In the genomic region with DNA sequence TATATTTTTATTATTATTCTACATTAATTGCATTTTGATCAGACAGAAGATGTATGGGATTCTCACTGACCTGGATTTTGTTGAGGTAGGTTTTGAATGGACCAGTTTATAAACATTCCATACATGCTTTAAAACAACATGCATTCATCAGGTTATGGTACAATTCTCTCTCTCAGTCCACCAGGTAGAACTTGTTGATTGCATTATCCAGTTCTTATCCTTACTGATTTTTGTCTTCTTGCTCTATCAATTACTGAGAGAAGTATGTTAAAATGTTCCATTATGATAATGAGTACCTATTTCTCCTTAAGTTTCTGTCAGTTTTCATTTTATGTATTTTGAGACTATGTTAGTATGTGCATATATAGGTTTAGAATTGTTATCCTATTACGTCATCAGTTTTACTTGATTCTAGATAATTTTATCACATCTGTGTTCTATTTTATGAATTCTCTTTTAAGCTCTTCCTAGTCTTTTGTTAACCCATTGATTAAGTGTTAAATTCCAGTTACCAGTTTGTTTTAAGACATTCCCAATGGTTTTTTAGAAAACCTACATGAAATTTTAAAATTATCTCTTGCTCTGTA, we compare ENCODE assay signal across 29 cellular contexts.
"Had no signal": no experiment of that assay in that cellular context is flagged by ENCODE, and none has a peak within 500 bp of the region (broad histone marks: within the 10 kb centered on the region; RNA-seq: fewer than 3 reads in every experiment).

No MANE protein-coding gene starts in this region.

- H3K27me3 ChIP-seq: ascending aorta, breast epithelium, cardiac muscle cell, colonic mucosa, heart left ventricle had no signal

- H3K36me3 ChIP-seq: colonic mucosa had no signal

- H3K9me3 Mint-ChIP-seq: activated CD4-positive, alpha-beta memory T cell treated with anti-CD3 and anti-CD28 coated beads, Interleukin-2, amount 10 ng/mL, durations not matched to agents 7 days and 5 days; activated CD4-positive, alpha-beta T cell treated with anti-CD3 and anti-CD28 coated beads, Interleukin-2, amount 10 ng/mL, durations not matched to agents 24 days and 14 days; activated naive CD4-positive, alpha-beta T cell treated with anti-CD3 and anti-CD28 coated beads, Interleukin-2, amount 10 ng/mL, durations not matched to agents 7 days and 5 days; activated naive CD4-positive, alpha-beta T cell treated with anti-CD3 and anti-CD28 coated beads, Interleukin-2, amount 50 U/mL, for 72 hours; activated naive CD8-positive, alpha-beta T cell treated with anti-CD3 and anti-CD28 coated beads, Interleukin-2, amount 10 ng/mL, durations not matched to agents 7 days and 5 days; activated T-cell treated with anti-CD3 and anti-CD28 coated beads, Interleukin-2, amount 50 U/mL, for 24 hours; activated T-cell treated with anti-CD3 and anti-CD28 coated beads, Interleukin-2, amount 50 U/mL, for 72 hours; brain; T-cell; T-helper 1 cell treated with Interleukin-12 subunit alpha and Interleukin-12 subunit beta and Interleukin-4 antibody, amounts not matched to agents 30 μg/mL and 1 μg/mL, for 36 hours; T-helper 2 cell treated with Interferon-gamma antibody and Interleukin-4, amounts not matched to agents 5 μg/mL and 100 μg/mL, for 36 hours had no signal

- H3K9me3 ChIP-seq: ascending aorta, breast epithelium, colonic mucosa, heart left ventricle had no signal

- H3K4me1 ChIP-seq: ascending aorta, breast epithelium, colonic mucosa had no signal

- H3K4me3 ChIP-seq: ascending aorta, breast epithelium, cardiac muscle cell, colonic mucosa, heart left ventricle had no signal

- H3K27me3 Mint-ChIP-seq: activated CD4-positive, alpha-beta memory T cell treated with anti-CD3 and anti-CD28 coated beads, Interleukin-2, amount 10 ng/mL, durations not matched to agents 7 days and 5 days; activated CD4-positive, alpha-beta T cell treated with anti-CD3 and anti-CD28 coated beads for 36 hours; activated CD4-positive, alpha-beta T cell treated with anti-CD3 and anti-CD28 coated beads, Interleukin-2, amount 10 ng/mL, durations not matched to agents 24 days and 14 days; activated naive CD4-positive, alpha-beta T cell treated with anti-CD3 and anti-CD28 coated beads, Interleukin-2, amount 10 ng/mL, durations not matched to agents 7 days and 5 days; activated naive CD8-positive, alpha-beta T cell treated with anti-CD3 and anti-CD28 coated beads, Interleukin-2, amount 10 ng/mL, durations not matched to agents 7 days and 5 days; activated T-cell treated with anti-CD3 and anti-CD28 coated beads, Interleukin-2, amount 50 U/mL, for 24 hours; brain; T-cell had no signal

- H3K27ac Mint-ChIP-seq: activated CD4-positive, alpha-beta memory T cell treated with anti-CD3 and anti-CD28 coated beads, Interleukin-2, amount 10 ng/mL, durations not matched to agents 7 days and 5 days; activated CD4-positive, alpha-beta T cell treated with anti-CD3 and anti-CD28 coated beads for 36 hours; activated CD4-positive, alpha-beta T cell treated with anti-CD3 and anti-CD28 coated beads, Interleukin-2, amount 10 ng/mL, durations not matched to agents 24 days and 14 days; activated naive CD4-positive, alpha-beta T cell treated with anti-CD3 and anti-CD28 coated beads, Interleukin-2, amount 10 ng/mL, durations not matched to agents 7 days and 5 days; activated naive CD8-positive, alpha-beta T cell treated with anti-CD3 and anti-CD28 coated beads, Interleukin-2, amount 10 ng/mL, durations not matched to agents 7 days and 5 days; activated T-cell treated with anti-CD3 and anti-CD28 coated beads, Interleukin-2, amount 50 U/mL, for 24 hours; activated T-cell treated with anti-CD3 and anti-CD28 coated beads, Interleukin-2, amount 50 U/mL, for 72 hours; T-cell; T-helper 1 cell treated with Interleukin-12 subunit alpha and Interleukin-12 subunit beta and Interleukin-4 antibody, amounts not matched to agents 30 μg/mL and 1 μg/mL, for 36 hours; T-helper 2 cell treated with Interferon-gamma antibody and Interleukin-4, amounts not matched to agents 5 μg/mL and 100 μg/mL, for 36 hours had no signal

- H3K4me1 Mint-ChIP-seq: activated CD4-positive, alpha-beta memory T cell treated with anti-CD3 and anti-CD28 coated beads, Interleukin-2, amount 10 ng/mL, durations not matched to agents 7 days and 5 days; activated CD4-positive, alpha-beta T cell treated with anti-CD3 and anti-CD28 coated beads for 36 hours; activated CD4-positive, alpha-beta T cell treated with anti-CD3 and anti-CD28 coated beads, Interleukin-2, amount 10 ng/mL, durations not matched to agents 24 days and 14 days; activated naive CD4-positive, alpha-beta T cell treated with anti-CD3 and anti-CD28 coated beads, Interleukin-2, amount 10 ng/mL, durations not matched to agents 7 days and 5 days; activated naive CD8-positive, alpha-beta T cell treated with anti-CD3 and anti-CD28 coated beads, Interleukin-2, amount 10 ng/mL, durations not matched to agents 7 days and 5 days; T-cell had no signal

- DNase-seq: activated CD4-positive, alpha-beta memory T cell treated with anti-CD3 and anti-CD28 coated beads, Interleukin-2, amount 10 ng/mL, durations not matched to agents 7 days and 5 days; activated CD4-positive, alpha-beta T cell treated with anti-CD3 and anti-CD28 coated beads for 36 hours; activated CD4-positive, alpha-beta T cell treated with anti-CD3 and anti-CD28 coated beads, Interleukin-2, amount 10 ng/mL, durations not matched to agents 24 days and 14 days; activated CD4-positive, CD25-positive, alpha-beta regulatory T cell; activated CD4-positive, CD25-positive, alpha-beta regulatory T cell treated with anti-CD3 and anti-CD28 coated beads, Interleukin-2, amount 50 U/mL, for 72 hours; activated CD8-positive, alpha-beta memory T cell treated with anti-CD3 and anti-CD28 coated beads, Interleukin-2, amount 50 U/mL, for 48 hours; activated gamma-delta T cell; activated naive CD4-positive, alpha-beta T cell; activated naive CD4-positive, alpha-beta T cell treated with anti-CD3 and anti-CD28 coated beads, Interleukin-2, amount 10 ng/mL, durations not matched to agents 7 days and 5 days; activated naive CD8-positive, alpha-beta T cell treated with anti-CD3 and anti-CD28 coated beads, Interleukin-2, amount 10 ng/mL, durations not matched to agents 7 days and 5 days; activated T-cell treated with anti-CD3 and anti-CD28 coated beads for 4 hours; activated T-cell treated with anti-CD3 and anti-CD28 coated beads, Interleukin-2, amount 50 U/mL, for 24 hours; activated T-cell treated with anti-CD3 and anti-CD28 coated beads, Interleukin-2, amount 50 U/mL, for 72 hours; central memory CD4-positive, alpha-beta T cell; cerebellar nuclear complex; colonic mucosa; effector CD8-positive, alpha-beta T cell; foreskin fibroblast; heart left ventricle; T-cell; T1000 had no signal

- H3K4me3 Mint-ChIP-seq: activated CD4-positive, alpha-beta memory T cell treated with anti-CD3 and anti-CD28 coated beads, Interleukin-2, amount 10 ng/mL, durations not matched to agents 7 days and 5 days; activated CD4-positive, alpha-beta T cell treated with anti-CD3 and anti-CD28 coated beads for 36 hours; activated CD4-positive, alpha-beta T cell treated with anti-CD3 and anti-CD28 coated beads, Interleukin-2, amount 10 ng/mL, durations not matched to agents 24 days and 14 days; activated naive CD4-positive, alpha-beta T cell treated with anti-CD3 and anti-CD28 coated beads, Interleukin-2, amount 10 ng/mL, durations not matched to agents 7 days and 5 days; activated naive CD8-positive, alpha-beta T cell treated with anti-CD3 and anti-CD28 coated beads, Interleukin-2, amount 10 ng/mL, durations not matched to agents 7 days and 5 days; activated T-cell treated with anti-CD3 and anti-CD28 coated beads, Interleukin-2, amount 50 U/mL, for 24 hours; activated T-cell treated with anti-CD3 and anti-CD28 coated beads, Interleukin-2, amount 50 U/mL, for 72 hours; T-cell; T-helper 1 cell treated with Interleukin-12 subunit alpha and Interleukin-12 subunit beta and Interleukin-4 antibody, amounts not matched to agents 30 μg/mL and 1 μg/mL, for 36 hours; T-helper 2 cell treated with Interferon-gamma antibody and Interleukin-4, amounts not matched to agents 5 μg/mL and 100 μg/mL, for 36 hours had no signal

- H3K27ac ChIP-seq: ascending aorta, breast epithelium, cardiac muscle cell, colonic mucosa, heart left ventricle had no signal

- ATAC-seq: activated CD4-positive, alpha-beta T cell treated with anti-CD3 and anti-CD28 coated beads for 36 hours; activated naive CD4-positive, alpha-beta T cell treated with anti-CD3 and anti-CD28 coated beads, Interleukin-2, amount 50 U/mL, for 72 hours; activated T-cell treated with anti-CD3 and anti-CD28 coated beads, Interleukin-2, amount 50 U/mL, for 72 hours; esophagus mucosa; heart left ventricle; T-cell had no signal

- H3K36me3 Mint-ChIP-seq: activated naive CD4-positive, alpha-beta T cell treated with anti-CD3 and anti-CD28 coated beads, Interleukin-2, amount 50 U/mL, for 72 hours had no signal
